In the genomic region with DNA sequence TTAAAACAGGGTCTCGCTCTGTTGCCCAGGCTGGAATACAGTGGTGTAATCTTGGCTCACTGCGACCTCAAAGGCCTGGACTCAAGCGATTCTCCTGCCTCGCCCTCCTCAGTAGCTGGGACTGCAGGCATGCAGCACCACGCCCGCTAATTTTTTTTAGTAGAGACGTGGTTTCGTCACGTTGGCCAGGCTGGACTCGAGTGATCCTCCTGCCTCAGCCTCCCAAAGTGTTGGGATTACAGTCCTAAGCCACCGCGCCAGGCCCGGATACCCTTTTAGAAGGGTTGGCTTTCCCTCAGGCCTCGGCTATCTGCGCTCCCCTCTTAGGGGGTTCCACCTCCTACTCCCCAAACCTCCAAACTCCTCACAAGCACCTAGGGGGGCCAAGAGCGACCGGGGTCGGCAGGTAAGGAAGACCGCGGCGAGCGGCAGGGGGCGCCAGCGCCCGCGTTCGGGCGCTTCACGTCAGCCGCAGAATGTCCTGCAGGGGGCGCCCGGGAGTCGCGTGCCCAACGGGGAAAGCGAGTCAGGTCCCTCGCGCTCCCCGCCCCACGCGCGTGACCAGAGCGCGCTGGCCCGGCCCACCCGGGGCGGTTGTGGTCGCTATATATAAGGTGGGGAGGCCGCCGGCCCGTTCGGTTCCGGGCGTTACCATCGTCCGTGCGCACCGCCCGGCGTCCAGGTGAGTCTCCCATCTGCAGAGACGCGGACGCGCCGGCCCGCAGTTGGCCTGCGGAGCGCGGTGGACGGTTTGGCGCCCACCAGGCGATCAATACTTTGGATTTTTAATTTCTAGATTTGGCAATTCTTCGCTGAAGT, we compare ENCODE assay signal across 1 cellular context.
TF ChIP-seq lines count a peak whose summit lies in the region.

No MANE protein-coding gene starts in this region.

TF ChIP-seq in HEK293, 187 proteins besides CTCF, POLR2A, EP300 and RAD21 (continued from another document):
- no peak for TF ChIP-seq ZNF354C (tag by site-specific recombination; IDR thresholded peaks at IDR 0.05; ENCODE audit: borderline replicate concordance, low read depth)
- TF ChIP-seq ZNF19 (tag by site-specific recombination; IDR thresholded peaks at IDR 0.05; ENCODE audit: low read depth): no peak
- TF ChIP-seq ZBTB20 (tag by site-specific recombination; IDR thresholded peaks at IDR 0.05): no peak
- no peak for TF ChIP-seq ZNF24 (tag by site-specific recombination; IDR thresholded peaks at IDR 0.05)
- TF ChIP-seq ZNF776 (tag by site-specific recombination; IDR thresholded peaks at IDR 0.05; ENCODE audit: borderline replicate concordance): no peak
- no peak for TF ChIP-seq ZFP3 (tag by site-specific recombination; IDR thresholded peaks at IDR 0.05; ENCODE audit: low read depth)
- no peak for TF ChIP-seq ZNF701 (tag by site-specific recombination; IDR thresholded peaks at IDR 0.05)
- TF ChIP-seq BCL11B (tag by site-specific recombination; IDR thresholded peaks at IDR 0.05; ENCODE audit: low read depth): no peak
- TF ChIP-seq, protein P1, sequence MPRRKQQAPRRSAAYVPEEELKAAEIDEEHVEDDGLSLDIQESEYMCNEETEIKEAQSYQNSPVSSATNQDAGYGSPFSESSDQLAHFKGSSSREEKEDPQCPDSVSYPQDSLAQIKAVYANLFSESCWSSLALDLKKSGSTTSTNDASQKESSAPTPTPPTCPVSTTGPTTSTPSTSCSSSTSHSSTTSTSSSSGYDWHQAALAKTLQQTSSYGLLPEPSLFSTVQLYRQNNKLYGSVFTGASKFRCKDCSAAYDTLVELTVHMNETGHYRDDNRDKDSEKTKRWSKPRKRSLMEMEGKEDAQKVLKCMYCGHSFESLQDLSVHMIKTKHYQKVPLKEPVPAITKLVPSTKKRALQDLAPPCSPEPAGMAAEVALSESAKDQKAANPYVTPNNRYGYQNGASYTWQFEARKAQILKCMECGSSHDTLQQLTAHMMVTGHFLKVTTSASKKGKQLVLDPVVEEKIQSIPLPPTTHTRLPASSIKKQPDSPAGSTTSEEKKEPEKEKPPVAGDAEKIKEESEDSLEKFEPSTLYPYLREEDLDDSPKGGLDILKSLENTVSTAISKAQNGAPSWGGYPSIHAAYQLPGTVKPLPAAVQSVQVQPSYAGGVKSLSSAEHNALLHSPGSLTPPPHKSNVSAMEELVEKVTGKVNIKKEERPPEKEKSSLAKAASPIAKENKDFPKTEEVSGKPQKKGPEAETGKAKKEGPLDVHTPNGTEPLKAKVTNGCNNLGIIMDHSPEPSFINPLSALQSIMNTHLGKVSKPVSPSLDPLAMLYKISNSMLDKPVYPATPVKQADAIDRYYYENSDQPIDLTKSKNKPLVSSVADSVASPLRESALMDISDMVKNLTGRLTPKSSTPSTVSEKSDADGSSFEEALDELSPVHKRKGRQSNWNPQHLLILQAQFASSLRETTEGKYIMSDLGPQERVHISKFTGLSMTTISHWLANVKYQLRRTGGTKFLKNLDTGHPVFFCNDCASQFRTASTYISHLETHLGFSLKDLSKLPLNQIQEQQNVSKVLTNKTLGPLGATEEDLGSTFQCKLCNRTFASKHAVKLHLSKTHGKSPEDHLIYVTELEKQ (tag by site-specific recombination; IDR thresholded peaks at IDR 0.05; ENCODE audit: borderline replicate concordance): no peak
- TF ChIP-seq ZFP41 (tag by site-specific recombination; IDR thresholded peaks at IDR 0.05; ENCODE audit: borderline replicate concordance): no peak
- TF ChIP-seq ZNF248 (tag by site-specific recombination; IDR thresholded peaks at IDR 0.05): no peak
- TF ChIP-seq SP3 (tag by site-specific recombination; IDR thresholded peaks at IDR 0.05): peak; percentile 42; the same call in 1 of the 2 replicates
- TF ChIP-seq ZNF174 (tag by site-specific recombination; IDR thresholded peaks at IDR 0.05): no peak
- no peak for TF ChIP-seq ZNF830 (tag by site-specific recombination; IDR thresholded peaks at IDR 0.05; ENCODE audit: low read depth)
- TF ChIP-seq ZNF623 (tag by site-specific recombination; IDR thresholded peaks at IDR 0.05): no peak
- TF ChIP-seq BCL11A (tag by site-specific recombination; IDR thresholded peaks at IDR 0.05; ENCODE audit: low read depth): no peak
- no peak for TF ChIP-seq KLF9 (tag by site-specific recombination; IDR thresholded peaks at IDR 0.05; ENCODE audit: low read depth)
- TF ChIP-seq, protein P2, sequence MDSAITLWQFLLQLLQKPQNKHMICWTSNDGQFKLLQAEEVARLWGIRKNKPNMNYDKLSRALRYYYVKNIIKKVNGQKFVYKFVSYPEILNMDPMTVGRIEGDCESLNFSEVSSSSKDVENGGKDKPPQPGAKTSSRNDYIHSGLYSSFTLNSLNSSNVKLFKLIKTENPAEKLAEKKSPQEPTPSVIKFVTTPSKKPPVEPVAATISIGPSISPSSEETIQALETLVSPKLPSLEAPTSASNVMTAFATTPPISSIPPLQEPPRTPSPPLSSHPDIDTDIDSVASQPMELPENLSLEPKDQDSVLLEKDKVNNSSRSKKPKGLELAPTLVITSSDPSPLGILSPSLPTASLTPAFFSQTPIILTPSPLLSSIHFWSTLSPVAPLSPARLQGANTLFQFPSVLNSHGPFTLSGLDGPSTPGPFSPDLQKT (IDR thresholded peaks at IDR 0.05; ENCODE audit: borderline replicate concordance, low read depth, low read length): no peak
- no peak for TF ChIP-seq ZNF585B (tag by site-specific recombination; IDR thresholded peaks at IDR 0.05)
